Comparison of ENCODE assay signal across 13 cellular contexts in the genomic region with DNA sequence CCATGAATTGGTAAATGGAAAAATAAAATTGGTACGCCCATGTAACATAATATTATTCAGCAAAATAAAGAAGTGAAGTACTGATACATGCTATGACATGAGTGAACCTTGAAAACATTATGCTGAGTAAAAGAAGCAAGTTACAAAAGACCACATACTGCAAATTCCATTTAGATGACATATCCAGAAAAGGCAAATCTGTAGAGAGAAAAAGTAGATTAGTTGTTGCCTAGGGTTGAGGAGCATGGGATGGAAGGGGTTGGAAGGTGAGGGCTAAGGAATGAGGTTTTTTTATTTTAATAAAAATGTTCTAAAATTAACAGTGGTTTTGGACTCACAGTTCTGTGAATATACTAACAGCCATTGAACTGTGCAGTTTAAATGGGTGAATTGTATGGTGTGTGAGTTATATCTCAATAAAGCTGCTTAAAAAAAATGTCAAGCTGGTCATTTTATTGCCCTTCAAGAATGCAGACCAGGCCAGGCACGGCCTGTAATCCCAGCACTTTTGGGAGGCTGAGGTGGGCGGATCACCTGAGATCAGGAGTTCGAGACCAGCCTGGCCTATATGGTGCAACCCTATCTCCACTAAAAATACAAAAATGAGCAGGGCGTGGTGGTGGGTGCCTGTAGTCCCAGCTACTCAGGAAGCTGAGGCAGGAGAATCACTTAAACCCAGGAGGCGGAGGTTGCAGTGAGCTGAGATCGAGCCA. TPM values are rescaled to one million over a fixed set of nuclear protein-coding genes. Genes with fewer than 3 reads are reported as not detected.
DNase-seq lines count a peak whose midpoint lies in the region; ATAC-seq and TF ChIP-seq lines count a peak whose summit lies in the region.
"Had no signal": no experiment of that assay in that cellular context is flagged by ENCODE, and none has a peak within 500 bp of the region (broad histone marks: within the 10 kb centered on the region; RNA-seq: fewer than 3 reads in every experiment).

No MANE protein-coding gene starts in this region.

- H3K36me3 Mint-ChIP-seq in brain, result no peaks in the 10 kb centered on the region
- H3K36me3 Mint-ChIP-seq in progenitor cell of endocrine pancreas (ENCODE audit: insufficient read depth), result no peaks in the 10 kb centered on the region
- H3K36me3 Mint-ChIP-seq: CD14-positive monocyte had no signal

- no peak for TF ChIP-seq EP300 in Ishikawa (IDR thresholded peaks at IDR 0.05; ENCODE audit: borderline replicate concordance)

- H3K27ac Mint-ChIP-seq in brain, result peak overlapping the region in 3 of 5 experiments; percentile 10 to 52 (median 49)
- H3K27ac Mint-ChIP-seq in progenitor cell of endocrine pancreas, result no peak overlapping the region
- H3K27ac Mint-ChIP-seq: activated naive CD8-positive, alpha-beta T cell treated with anti-CD3 and anti-CD28 coated beads, Interleukin-2, amount 50 U/mL, for 24 hours; CD14-positive monocyte had no signal

- H3K4me3 Mint-ChIP-seq in brain (peak overlapping the region in 1 of 5 experiments; percentile 11), progenitor cell of endocrine pancreas (ENCODE audit: low read depth) (no peak overlapping the region)
- H3K4me3 Mint-ChIP-seq: activated naive CD8-positive, alpha-beta T cell treated with anti-CD3 and anti-CD28 coated beads, Interleukin-2, amount 50 U/mL, for 24 hours; CD14-positive monocyte had no signal

- H3K9me3 Mint-ChIP-seq in brain (peaks cover 0 to 9% (median 0%) of the 10 kb centered on the region in 5 experiments), progenitor cell of endocrine pancreas (ENCODE audit: low read depth) (no peaks in the 10 kb centered on the region)
- H3K9me3 Mint-ChIP-seq: activated naive CD8-positive, alpha-beta T cell treated with anti-CD3 and anti-CD28 coated beads, Interleukin-2, amount 50 U/mL, for 24 hours; CD14-positive monocyte had no signal

- H3K4me1 Mint-ChIP-seq in brain (peaks cover 24% of the 10 kb centered on the region), progenitor cell of endocrine pancreas (ENCODE audit: low read depth) (peaks cover 11% of the 10 kb centered on the region)

- H3K4me3 ChIP-seq in AG09309 (ENCODE audit: control insufficient read depth, low read depth, low read length), result no peak overlapping the region

- TF ChIP-seq RAD21 in Ishikawa (IDR thresholded peaks at IDR 0.05; ENCODE audit: low read depth), result no peak

- H3K27me3 Mint-ChIP-seq in brain (peaks cover 4% of the 10 kb centered on the region), progenitor cell of endocrine pancreas (peaks cover 11% of the 10 kb centered on the region)

- TF ChIP-seq CTCF in AG09309 (IDR thresholded peaks at IDR 0.05; ENCODE audit: control insufficient read depth, insufficient read depth, low read depth, low read length, missing control alignments) (no peak), brain (conservative IDR thresholded peaks at IDR 0.05) (no peak), progenitor cell of endocrine pancreas (IDR thresholded peaks at IDR 0.05; ENCODE audit: unreplicated experiment) (no peak)

- no peak for ATAC-seq in HG03439 (IDR thresholded peaks at IDR 0.05; ENCODE audit: unreplicated experiment)
- ATAC-seq: left colon had no signal

- DNase-seq in AG09309 (ENCODE audit: low read depth) (peak; percentile 82), kidney tubule cell (ENCODE audit: low spot score) (peak; percentile 90), progenitor cell of endocrine pancreas (ENCODE audit: low spot score, unreplicated experiment) (no peak), DMS53 treated with DMSO at 0.1 percent for 48 hours (lab: John Stamatoyannopoulos, UW; ENCODE audit: unreplicated experiment) (no peak)
- DNase-seq in stimulated activated CD4-positive, alpha-beta T cell treated with anti-CD3 and anti-CD28 coated beads, Interleukin-15, amount 100 ng/mL, for 24 hours, result no peak
- DNase-seq: activated naive CD8-positive, alpha-beta T cell treated with anti-CD3 and anti-CD28 coated beads, Interleukin-2, amount 50 U/mL, for 24 hours; erythroblast; left colon; SIG-M5 had no signal

TF ChIP-seq in Ishikawa, 13 proteins besides CTCF, POLR2A, EP300 and RAD21:
- peak; percentile 81 for TF ChIP-seq TEAD4 (IDR thresholded peaks at IDR 0.05)
- peak; percentile 53; the same call in 1 of the 2 replicates for TF ChIP-seq CEBPB (IDR thresholded peaks at IDR 0.05)
- no peak for TF ChIP-seq NFIC (IDR thresholded peaks at IDR 0.05)
- TF ChIP-seq CREB1 (IDR thresholded peaks at IDR 0.05; ENCODE audit: low read depth), result no peak
- TF ChIP-seq, protein P1, sequence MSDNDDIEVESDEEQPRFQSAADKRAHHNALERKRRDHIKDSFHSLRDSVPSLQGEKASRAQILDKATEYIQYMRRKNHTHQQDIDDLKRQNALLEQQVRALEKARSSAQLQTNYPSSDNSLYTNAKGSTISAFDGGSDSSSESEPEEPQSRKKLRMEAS (IDR thresholded peaks at IDR 0.05), result peak; percentile 32; the same call in 1 of the 2 replicates
- no peak for TF ChIP-seq ZBTB7A (IDR thresholded peaks at IDR 0.05; ENCODE audit: low read depth)
- no peak for TF ChIP-seq YY1 (IDR thresholded peaks at IDR 0.05; ENCODE audit: low read depth)
- no peak for TF ChIP-seq TCF12 (IDR thresholded peaks at IDR 0.05; ENCODE audit: low read depth)
- TF ChIP-seq, protein P2, sequence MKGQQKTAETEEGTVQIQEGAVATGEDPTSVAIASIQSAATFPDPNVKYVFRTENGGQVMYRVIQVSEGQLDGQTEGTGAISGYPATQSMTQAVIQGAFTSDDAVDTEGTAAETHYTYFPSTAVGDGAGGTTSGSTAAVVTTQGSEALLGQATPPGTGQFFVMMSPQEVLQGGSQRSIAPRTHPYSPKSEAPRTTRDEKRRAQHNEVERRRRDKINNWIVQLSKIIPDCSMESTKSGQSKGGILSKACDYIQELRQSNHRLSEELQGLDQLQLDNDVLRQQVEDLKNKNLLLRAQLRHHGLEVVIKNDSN (IDR thresholded peaks at IDR 0.05), result no peak
- no peak for TF ChIP-seq FOXM1 (IDR thresholded peaks at IDR 0.05; ENCODE audit: borderline replicate concordance, low read depth)
- TF ChIP-seq TAF1 (IDR thresholded peaks at IDR 0.05; ENCODE audit: low read depth), result no peak
- TF ChIP-seq, protein P3, sequence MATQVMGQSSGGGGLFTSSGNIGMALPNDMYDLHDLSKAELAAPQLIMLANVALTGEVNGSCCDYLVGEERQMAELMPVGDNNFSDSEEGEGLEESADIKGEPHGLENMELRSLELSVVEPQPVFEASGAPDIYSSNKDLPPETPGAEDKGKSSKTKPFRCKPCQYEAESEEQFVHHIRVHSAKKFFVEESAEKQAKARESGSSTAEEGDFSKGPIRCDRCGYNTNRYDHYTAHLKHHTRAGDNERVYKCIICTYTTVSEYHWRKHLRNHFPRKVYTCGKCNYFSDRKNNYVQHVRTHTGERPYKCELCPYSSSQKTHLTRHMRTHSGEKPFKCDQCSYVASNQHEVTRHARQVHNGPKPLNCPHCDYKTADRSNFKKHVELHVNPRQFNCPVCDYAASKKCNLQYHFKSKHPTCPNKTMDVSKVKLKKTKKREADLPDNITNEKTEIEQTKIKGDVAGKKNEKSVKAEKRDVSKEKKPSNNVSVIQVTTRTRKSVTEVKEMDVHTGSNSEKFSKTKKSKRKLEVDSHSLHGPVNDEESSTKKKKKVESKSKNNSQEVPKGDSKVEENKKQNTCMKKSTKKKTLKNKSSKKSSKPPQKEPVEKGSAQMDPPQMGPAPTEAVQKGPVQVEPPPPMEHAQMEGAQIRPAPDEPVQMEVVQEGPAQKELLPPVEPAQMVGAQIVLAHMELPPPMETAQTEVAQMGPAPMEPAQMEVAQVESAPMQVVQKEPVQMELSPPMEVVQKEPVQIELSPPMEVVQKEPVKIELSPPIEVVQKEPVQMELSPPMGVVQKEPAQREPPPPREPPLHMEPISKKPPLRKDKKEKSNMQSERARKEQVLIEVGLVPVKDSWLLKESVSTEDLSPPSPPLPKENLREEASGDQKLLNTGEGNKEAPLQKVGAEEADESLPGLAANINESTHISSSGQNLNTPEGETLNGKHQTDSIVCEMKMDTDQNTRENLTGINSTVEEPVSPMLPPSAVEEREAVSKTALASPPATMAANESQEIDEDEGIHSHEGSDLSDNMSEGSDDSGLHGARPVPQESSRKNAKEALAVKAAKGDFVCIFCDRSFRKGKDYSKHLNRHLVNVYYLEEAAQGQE (IDR thresholded peaks at IDR 0.05; ENCODE audit: low read depth), result no peak
- TF ChIP-seq EGR1 (IDR thresholded peaks at IDR 0.05), result no peak
TF ChIP-seq in Ishikawa: peak in this region for 3.

RNA-seq across cellular contexts. Expression of a gene that starts 8.1 kb away (rescaled TPM):
- polyA plus RNA-seq in brain (ENCODE audit: insufficient read depth, low read depth, low replicate concordance), result 27.7 TPM
- total RNA-seq in progenitor cell of endocrine pancreas, result 99.6 and 115 TPM in 2 replicates

Comparison
In these comparisons a context has a peak if more than half of its experiments do, and no peak if none do; other contexts are left out.
1. DNase-seq: peak in AG09309 (single experiment) and kidney tubule cell (single experiment); none in progenitor cell of endocrine pancreas (single experiment), DMS53 treated with DMSO at 0.1 percent for 48 hours (single experiment) and stimulated activated CD4-positive, alpha-beta T cell treated with anti-CD3 and anti-CD28 coated beads, Interleukin-15, amount 100 ng/mL, for 24 hours (single experiment).